ENCODE assay signal across 12 cellular contexts in the genomic region with DNA sequence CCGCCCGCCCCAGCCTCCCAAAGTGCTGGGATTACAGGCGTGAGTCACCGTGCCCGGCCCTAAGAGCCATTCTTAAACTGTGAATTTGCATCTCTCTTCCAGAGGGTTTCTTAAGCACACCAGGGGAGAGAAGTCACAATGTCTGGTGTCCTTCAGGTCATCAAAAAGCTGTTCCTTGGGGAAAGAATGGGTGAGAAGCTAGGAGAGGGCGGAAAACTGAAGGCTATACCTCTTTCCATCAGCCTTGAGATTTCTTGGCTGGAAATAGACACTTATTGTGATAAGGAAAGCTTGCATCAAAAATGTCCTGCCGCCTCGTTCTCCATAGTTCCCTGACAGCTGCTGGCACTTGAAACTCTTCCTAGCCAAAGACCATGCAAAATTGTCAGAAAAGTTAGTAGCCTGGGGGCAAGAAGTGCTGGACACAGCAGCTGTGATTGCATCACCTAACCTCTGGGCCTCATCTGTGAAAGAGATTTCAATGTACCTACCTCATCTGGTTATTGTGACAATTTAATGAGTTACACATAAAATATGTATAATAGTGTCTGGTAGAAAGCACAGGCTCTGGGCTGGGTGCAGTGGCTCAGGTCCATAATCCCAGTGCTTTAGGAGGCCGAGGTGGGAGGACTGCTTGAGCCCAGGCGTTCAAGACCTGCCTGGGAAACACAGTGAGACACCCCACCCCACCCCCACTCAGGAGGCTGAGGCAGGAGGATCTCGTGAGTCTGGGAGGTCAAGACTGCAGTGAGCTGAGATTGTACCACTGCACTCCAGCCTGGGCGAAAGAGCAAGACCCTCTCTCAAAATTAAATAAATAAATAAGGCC. TPM values are rescaled to one million over a fixed set of nuclear protein-coding genes. Genes with fewer than 3 reads are reported as not detected.
A peak's percentile ranks its signal among the peaks of the same experiment; 100 is the strongest.
DNase-seq lines count a peak whose midpoint lies in the region; ATAC-seq and TF ChIP-seq lines count a peak whose summit lies in the region.
"Had no signal": no experiment of that assay in that cellular context is flagged by ENCODE, and none has a peak within 500 bp of the region (broad histone marks: within the 10 kb centered on the region; RNA-seq: fewer than 3 reads in every experiment).

No MANE protein-coding gene starts in this region.

- H3K36me3 Mint-ChIP-seq in activated naive CD8-positive, alpha-beta T cell = no peaks in the 10 kb centered on the region
- H3K36me3 Mint-ChIP-seq in activated naive CD8-positive, alpha-beta T cell treated with anti-CD3 and anti-CD28 coated beads, Interleukin-2, amount 50 U/mL, for 24 hours (ENCODE audit: low read depth) = peaks cover 9% of the 10 kb centered on the region

- H3K27ac ChIP-seq in RWPE1 (peak overlapping the region; percentile 98), uterus (peak overlapping the region; percentile 29 to 40)
- H3K27ac ChIP-seq: BLaER1, pancreas had no signal

- H3K4me3 Mint-ChIP-seq in activated naive CD8-positive, alpha-beta T cell = no peak overlapping the region
- no peak overlapping the region for H3K4me3 Mint-ChIP-seq in activated naive CD8-positive, alpha-beta T cell treated with anti-CD3 and anti-CD28 coated beads, Interleukin-2, amount 50 U/mL, for 24 hours
- H3K4me3 Mint-ChIP-seq: activated B cell treated with CpG ODN at 0.5 μM for 24 hours had no signal

- no peak overlapping the region for H3K4me3 ChIP-seq in fibroblast of the aortic adventitia (ENCODE audit: low read depth, low read length)
- no peak overlapping the region for H3K4me3 ChIP-seq in uterus
- H3K4me3 ChIP-seq: BLaER1, pancreas had no signal

- H3K4me1 ChIP-seq in uterus = no peaks in the 10 kb centered on the region

- TF ChIP-seq POLR2A in uterus (IDR thresholded peaks at IDR 0.05) = no peak

- no peak for ATAC-seq in activated naive CD8-positive, alpha-beta T cell treated with anti-CD3 and anti-CD28 coated beads, Interleukin-2, amount 50 U/mL, for 24 hours
- ATAC-seq in HG02973 (IDR thresholded peaks at IDR 0.05; ENCODE audit: unreplicated experiment) = no peak
- ATAC-seq in GM19328 (IDR thresholded peaks at IDR 0.05; ENCODE audit: unreplicated experiment) = no peak
- ATAC-seq: pancreas had no signal

- no peaks in the 10 kb centered on the region for H3K9me3 Mint-ChIP-seq in activated naive CD8-positive, alpha-beta T cell (ENCODE audit: low read depth)
- peaks cover 3% of the 10 kb centered on the region for H3K9me3 Mint-ChIP-seq in activated naive CD8-positive, alpha-beta T cell treated with anti-CD3 and anti-CD28 coated beads, Interleukin-2, amount 50 U/mL, for 24 hours
- H3K9me3 Mint-ChIP-seq: activated B cell treated with CpG ODN at 0.5 μM for 24 hours had no signal

- no peaks in the 10 kb centered on the region for H3K27me3 Mint-ChIP-seq in activated naive CD8-positive, alpha-beta T cell
- peaks cover 12% of the 10 kb centered on the region for H3K27me3 Mint-ChIP-seq in activated naive CD8-positive, alpha-beta T cell treated with anti-CD3 and anti-CD28 coated beads, Interleukin-2, amount 50 U/mL, for 24 hours

- intact Hi-C loops in uterus (cut with DNase I; ENCODE audit: low total_unique reads) = no loop called here

- no peaks in the 10 kb centered on the region for H3K27me3 ChIP-seq in uterus
- H3K27me3 ChIP-seq: BLaER1, pancreas had no signal

- peaks cover 62% of the 10 kb centered on the region for H3K4me1 Mint-ChIP-seq in activated naive CD8-positive, alpha-beta T cell (ENCODE audit: low read depth)
- peaks cover 78% of the 10 kb centered on the region for H3K4me1 Mint-ChIP-seq in activated naive CD8-positive, alpha-beta T cell treated with anti-CD3 and anti-CD28 coated beads, Interleukin-2, amount 50 U/mL, for 24 hours

- no peaks in the 10 kb centered on the region for H3K36me3 ChIP-seq in uterus
- H3K36me3 ChIP-seq: BLaER1, pancreas had no signal

- no peak for TF ChIP-seq CTCF in RWPE1 (conservative IDR thresholded peaks at IDR 0.05; ENCODE audit: low read depth)
- TF ChIP-seq CTCF in fibroblast of the aortic adventitia (IDR thresholded peaks at IDR 0.05; ENCODE audit: insufficient read depth, low read length) = no peak
- no peak for TF ChIP-seq CTCF in uterus (IDR thresholded peaks at IDR 0.05)

- POLR2A ChIA-PET in RWPE1 (lab: Yijun Ruan, JAX; ENCODE audit: low non-redundant PET) = interaction anchor here (0.5 kb wide), 1 partner anchor 17 kb away, joined by 6 read pairs; no protein-coding TSS in a partner anchor

- DNase-seq in activated naive CD8-positive, alpha-beta T cell treated with anti-CD3 and anti-CD28 coated beads, Interleukin-2, amount 50 U/mL, for 24 hours = no peak
- DNase-seq in RWPE1 (ENCODE audit: low spot score) = no peak
- DNase-seq in fibroblast of the aortic adventitia (ENCODE audit: low read depth) = peak; percentile 80
- DNase-seq in uterus = peak in 1 of 2 donors; percentile 51
- DNase-seq in Kasumi-1 (lab: John Stamatoyannopoulos, UW) = no peak
- DNase-seq: activated B cell treated with CpG ODN at 0.5 μM for 24 hours, anterior cingulate cortex had no signal

- CTCF ChIA-PET in RWPE1 (lab: Yijun Ruan, JAX) = interaction anchor here (0.5 to 1.3 kb wide), 3 partner anchors 16 to 403 kb away, joined by 3 to 6 read pairs (median 4); no protein-coding TSS in a partner anchor

- H3K27ac Mint-ChIP-seq in activated naive CD8-positive, alpha-beta T cell = peak overlapping the region; percentile 54
- no peak overlapping the region for H3K27ac Mint-ChIP-seq in activated naive CD8-positive, alpha-beta T cell treated with anti-CD3 and anti-CD28 coated beads, Interleukin-2, amount 50 U/mL, for 24 hours

- no peaks in the 10 kb centered on the region for H3K9me3 ChIP-seq in uterus
- H3K9me3 ChIP-seq: BLaER1, pancreas had no signal

RNA-seq across cellular contexts. Expression of gene UBC, which starts 9.7 kb away (rescaled TPM):
- total RNA-seq in fibroblast of the aortic adventitia (ENCODE audit: low replicate concordance) = 501 and 1,400 TPM in 2 replicates
- 1,000 to 10,000 TPM in 2 of 4 donors, 100 to 1,000 TPM in 2; 821 to 1,719 (median 1,034) TPM for total RNA-seq in uterus
